ENCODE assay signal across 17 cellular contexts in the genomic region with DNA sequence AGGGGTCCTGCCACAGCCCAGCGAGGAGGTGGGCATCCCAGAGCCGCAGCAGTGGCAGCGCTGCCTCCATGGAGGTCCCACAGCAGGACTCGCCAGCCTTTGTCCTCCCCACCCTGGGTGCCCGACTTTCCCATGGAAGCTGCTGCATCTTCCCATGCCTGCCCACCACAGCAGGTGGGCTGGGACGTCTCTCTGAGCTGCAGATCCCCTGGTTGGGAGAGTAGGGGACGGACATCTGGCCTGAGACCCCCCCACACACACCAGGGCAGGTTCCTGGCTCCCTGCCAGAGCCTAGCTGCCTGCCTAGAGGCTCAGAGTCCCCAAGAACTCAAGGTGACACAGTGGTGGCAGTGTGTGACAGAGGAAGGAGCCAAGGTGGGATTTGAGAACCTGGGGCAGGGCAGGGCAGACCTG.
"Had no signal": no experiment of that assay in that cellular context is flagged by ENCODE, and none has a peak within 500 bp of the region (broad histone marks: within the 10 kb centered on the region; RNA-seq: fewer than 3 reads in every experiment).

No MANE protein-coding gene starts in this region.

- H3K9ac ChIP-seq: parathyroid adenoma had no signal

- DNase-seq: activated B cell treated with CpG ODN at 0.5 μM for 24 hours; activated CD4-positive, alpha-beta T cell treated with anti-CD3 and anti-CD28 coated beads, Interleukin-2, amount 10 ng/mL, durations not matched to agents 24 days and 14 days; activated CD8-positive, alpha-beta memory T cell treated with anti-CD3 and anti-CD28 coated beads for 24 hours; activated gamma-delta T cell treated with Interleukin-2 at 50 U/mL for 16 hours; activated naive CD8-positive, alpha-beta T cell treated with anti-CD3 and anti-CD28 coated beads for 36 hours; anterior cingulate cortex; brain microvascular endothelial cell; cortex of kidney; effector CD8-positive, alpha-beta T cell; esophagus squamous epithelium; left lung; mammary epithelial cell; naive thymus-derived CD4-positive, alpha-beta T cell; stimulated activated CD4-positive, alpha-beta T cell treated with anti-CD3 and anti-CD28 coated beads, Interleukin-1b, Interleukin-23, amount 100 ng/mL, for 48 hours had no signal

- H3K9me3 ChIP-seq: esophagus squamous epithelium, left lung, thoracic aorta had no signal

- H3K4me2 ChIP-seq: hepatocyte had no signal

- H2AFZ ChIP-seq: hepatocyte, parathyroid adenoma had no signal

- H3K27me3 ChIP-seq: brain microvascular endothelial cell, esophagus squamous epithelium, hepatocyte had no signal

- H3K4me3 ChIP-seq: esophagus squamous epithelium, hepatocyte, left lung, thoracic aorta had no signal

- H3K27ac ChIP-seq: brain microvascular endothelial cell, esophagus squamous epithelium, hepatocyte, left lung, parathyroid adenoma, thoracic aorta had no signal

- H3K36me3 ChIP-seq: brain microvascular endothelial cell, esophagus squamous epithelium, left lung, thoracic aorta had no signal

- H3K4me1 ChIP-seq: parathyroid adenoma had no signal

- ATAC-seq: left lung; naive thymus-derived CD4-positive, alpha-beta T cell had no signal
